ENCODE assay signal across 30 cellular contexts in genomic region chr20:20763652-20764051, GRCh38.
"Had no signal": no experiment of that assay in that cellular context is flagged by ENCODE, and none has a peak within 500 bp of the region (broad histone marks: within the 10 kb centered on the region; RNA-seq: fewer than 3 reads in every experiment).

No MANE protein-coding gene starts in this region.

- ATAC-seq: activated naive CD4-positive, alpha-beta T cell treated with anti-CD3 and anti-CD28 coated beads, Interleukin-2, amount 50 U/mL, for 72 hours; activated T-cell treated with anti-CD3 and anti-CD28 coated beads, Interleukin-2, amount 50 U/mL, for 72 hours; gastroesophageal sphincter; T-helper 17 cell; WTC11 had no signal

- H3K27ac ChIP-seq: brain microvascular endothelial cell, epithelial cell of prostate, esophagus squamous epithelium, gastroesophageal sphincter had no signal

- H3K9me3 ChIP-seq: esophagus squamous epithelium, gastroesophageal sphincter had no signal

- H3K36me3 ChIP-seq: brain microvascular endothelial cell, esophagus squamous epithelium, gastroesophageal sphincter had no signal

- H3K4me1 ChIP-seq: gastroesophageal sphincter had no signal

- H3K27ac Mint-ChIP-seq: activated CD4-positive, alpha-beta memory T cell treated with anti-CD3 and anti-CD28 coated beads, Interleukin-2, amount 10 ng/mL, durations not matched to agents 7 days and 5 days; activated CD4-positive, alpha-beta T cell treated with anti-CD3 and anti-CD28 coated beads, Interleukin-2, amount 10 ng/mL, durations not matched to agents 7 days and 5 days; activated naive CD4-positive, alpha-beta T cell treated with anti-CD3 and anti-CD28 coated beads, Interleukin-2, amount 10 ng/mL, durations not matched to agents 7 days and 5 days; activated naive CD4-positive, alpha-beta T cell treated with anti-CD3 and anti-CD28 coated beads, Interleukin-2, amount 50 U/mL, for 72 hours; activated naive CD8-positive, alpha-beta T cell treated with anti-CD3 and anti-CD28 coated beads, Interleukin-2, amount 10 ng/mL, durations not matched to agents 7 days and 5 days; activated T-cell treated with anti-CD3 and anti-CD28 coated beads, Interleukin-2, amount 50 U/mL, for 24 hours; activated T-cell treated with anti-CD3 and anti-CD28 coated beads, Interleukin-2, amount 50 U/mL, for 72 hours; T-helper 17 cell; T-helper 2 cell treated with Interferon-gamma antibody and Interleukin-4, amounts not matched to agents 5 μg/mL and 100 μg/mL, for 36 hours; WTC11 had no signal

- H3K9me3 Mint-ChIP-seq: activated CD4-positive, alpha-beta memory T cell treated with anti-CD3 and anti-CD28 coated beads, Interleukin-2, amount 10 ng/mL, durations not matched to agents 7 days and 5 days; activated CD4-positive, alpha-beta T cell treated with anti-CD3 and anti-CD28 coated beads, Interleukin-2, amount 10 ng/mL, durations not matched to agents 7 days and 5 days; activated naive CD4-positive, alpha-beta T cell treated with anti-CD3 and anti-CD28 coated beads, Interleukin-2, amount 10 ng/mL, durations not matched to agents 7 days and 5 days; activated naive CD4-positive, alpha-beta T cell treated with anti-CD3 and anti-CD28 coated beads, Interleukin-2, amount 50 U/mL, for 72 hours; activated naive CD8-positive, alpha-beta T cell treated with anti-CD3 and anti-CD28 coated beads, Interleukin-2, amount 10 ng/mL, durations not matched to agents 7 days and 5 days; activated T-cell treated with anti-CD3 and anti-CD28 coated beads, Interleukin-2, amount 50 U/mL, for 24 hours; activated T-cell treated with anti-CD3 and anti-CD28 coated beads, Interleukin-2, amount 50 U/mL, for 72 hours; T-helper 2 cell treated with Interferon-gamma antibody and Interleukin-4, amounts not matched to agents 5 μg/mL and 100 μg/mL, for 36 hours had no signal

- H3K36me3 Mint-ChIP-seq: activated naive CD4-positive, alpha-beta T cell treated with anti-CD3 and anti-CD28 coated beads, Interleukin-2, amount 10 ng/mL, durations not matched to agents 7 days and 5 days; activated naive CD4-positive, alpha-beta T cell treated with anti-CD3 and anti-CD28 coated beads, Interleukin-2, amount 50 U/mL, for 72 hours; activated naive CD8-positive, alpha-beta T cell treated with anti-CD3 and anti-CD28 coated beads, Interleukin-2, amount 10 ng/mL, durations not matched to agents 7 days and 5 days had no signal

- DNase-seq: activated CD4-positive, alpha-beta memory T cell treated with anti-CD3 and anti-CD28 coated beads, Interleukin-2, amount 10 ng/mL, durations not matched to agents 7 days and 5 days; activated CD4-positive, alpha-beta T cell treated with anti-CD3 and anti-CD28 coated beads for 1 hour; activated CD4-positive, alpha-beta T cell treated with anti-CD3 and anti-CD28 coated beads for 4 hours; activated CD4-positive, alpha-beta T cell treated with anti-CD3 and anti-CD28 coated beads, Interleukin-2, amount 10 ng/mL, durations not matched to agents 7 days and 5 days; activated CD4-positive, alpha-beta T cell treated with anti-CD3 and anti-CD28 coated beads, Interleukin-2, amount 50 U/mL, for 4 hours; activated CD8-positive, alpha-beta memory T cell treated with anti-CD3 and anti-CD28 coated beads, Interleukin-2, amount 50 U/mL, for 48 hours; activated gamma-delta T cell; activated naive CD4-positive, alpha-beta T cell; activated naive CD4-positive, alpha-beta T cell treated with anti-CD3 and anti-CD28 coated beads, Interleukin-2, amount 10 ng/mL, durations not matched to agents 7 days and 5 days; activated naive CD8-positive, alpha-beta T cell treated with anti-CD3 and anti-CD28 coated beads, Interleukin-2, amount 10 ng/mL, durations not matched to agents 7 days and 5 days; activated T-cell treated with anti-CD3 and anti-CD28 coated beads for 4 hours; activated T-cell treated with anti-CD3 and anti-CD28 coated beads, Interleukin-2, amount 50 U/mL, for 24 hours; activated T-cell treated with anti-CD3 and anti-CD28 coated beads, Interleukin-2, amount 50 U/mL, for 72 hours; amniotic stem cell; anterior cingulate cortex; brain microvascular endothelial cell; caudate nucleus; cortex of kidney; dermis blood vessel endothelial cell; effector CD8-positive, alpha-beta T cell; esophagus squamous epithelium; foreskin melanocyte; T-helper 1 cell; T-helper 17 cell; T1000 had no signal

- H3K4me3 Mint-ChIP-seq: activated CD4-positive, alpha-beta memory T cell treated with anti-CD3 and anti-CD28 coated beads, Interleukin-2, amount 10 ng/mL, durations not matched to agents 7 days and 5 days; activated CD4-positive, alpha-beta T cell treated with anti-CD3 and anti-CD28 coated beads, Interleukin-2, amount 10 ng/mL, durations not matched to agents 7 days and 5 days; activated naive CD4-positive, alpha-beta T cell treated with anti-CD3 and anti-CD28 coated beads, Interleukin-2, amount 10 ng/mL, durations not matched to agents 7 days and 5 days; activated naive CD8-positive, alpha-beta T cell treated with anti-CD3 and anti-CD28 coated beads, Interleukin-2, amount 10 ng/mL, durations not matched to agents 7 days and 5 days; activated T-cell treated with anti-CD3 and anti-CD28 coated beads, Interleukin-2, amount 50 U/mL, for 24 hours; activated T-cell treated with anti-CD3 and anti-CD28 coated beads, Interleukin-2, amount 50 U/mL, for 72 hours; T-helper 17 cell; T-helper 2 cell treated with Interferon-gamma antibody and Interleukin-4, amounts not matched to agents 5 μg/mL and 100 μg/mL, for 36 hours; WTC11 had no signal

- H3K27me3 ChIP-seq: brain microvascular endothelial cell had no signal

- H3K4me3 ChIP-seq: esophagus squamous epithelium, gastroesophageal sphincter had no signal

- H3K4me1 Mint-ChIP-seq: activated CD4-positive, alpha-beta memory T cell treated with anti-CD3 and anti-CD28 coated beads, Interleukin-2, amount 10 ng/mL, durations not matched to agents 7 days and 5 days; activated CD4-positive, alpha-beta T cell treated with anti-CD3 and anti-CD28 coated beads, Interleukin-2, amount 10 ng/mL, durations not matched to agents 7 days and 5 days; activated naive CD4-positive, alpha-beta T cell treated with anti-CD3 and anti-CD28 coated beads, Interleukin-2, amount 10 ng/mL, durations not matched to agents 7 days and 5 days; activated naive CD8-positive, alpha-beta T cell treated with anti-CD3 and anti-CD28 coated beads, Interleukin-2, amount 10 ng/mL, durations not matched to agents 7 days and 5 days; T-helper 17 cell had no signal
